ENCODE assay signal across 8 cellular contexts in genomic region chr17:7466644-7467341, GRCh38. TPM values are rescaled to one million over a fixed set of nuclear protein-coding genes. Genes with fewer than 3 reads are reported as not detected.
DNase-seq lines count a peak whose midpoint lies in the region; ATAC-seq and TF ChIP-seq lines count a peak whose summit lies in the region.

No MANE protein-coding gene starts in this region.

- H2AFZ ChIP-seq in fibroblast of lung (ENCODE audit: low read length): no peak overlapping the region
- no peak overlapping the region for H2AFZ ChIP-seq in osteoblast (ENCODE audit: low read length)

- no peaks in the 10 kb centered on the region for H4K20me1 ChIP-seq in fibroblast of lung (ENCODE audit: control insufficient read depth, extremely low read depth, insufficient read depth, low read length)
- peaks cover 45% of the 10 kb centered on the region for H4K20me1 ChIP-seq in osteoblast (ENCODE audit: insufficient read depth, low read length)

- DNase-seq in RWPE1 (ENCODE audit: low spot score) (no peak), fibroblast of lung (ENCODE audit: low read depth in 2 of 2) (peak; percentile 56 to 71), osteoblast (ENCODE audit: insufficient read length, low spot score, missing footprints) (peak; percentile 97), Caco-2 (no peak), T-helper 2 cell (no peak)

- no peaks in the 10 kb centered on the region for H3K27me3 Mint-ChIP-seq in Caco-2 (ENCODE audit: insufficient read depth, unreplicated experiment)

- BruUV-seq in Caco-2 (replicated peaks; lab: Mats Ljungman, UMichigan): no TSS peak

- POLR2A ChIA-PET in RWPE1 (lab: Yijun Ruan, JAX; ENCODE audit: low non-redundant PET) (interaction anchor here (0.6 kb wide), 2 partner anchors 29 to 99 kb away, joined by 3 to 4 read pairs; no protein-coding TSS in a partner anchor), Caco-2 (lab: Charles Lee) (no interaction called here)

- H3K4me2 ChIP-seq in fibroblast of lung (ENCODE audit: extremely low read depth, insufficient read depth, low read length) (peak overlapping the region; percentile 25), osteoblast (ENCODE audit: insufficient read depth, low read length) (peak overlapping the region; percentile 23)

- no peak for TF ChIP-seq CTCF in C4-2B (conservative IDR thresholded peaks at IDR 0.05)
- TF ChIP-seq CTCF in RWPE1 (conservative IDR thresholded peaks at IDR 0.05; ENCODE audit: low read depth): no peak
- no peak for TF ChIP-seq CTCF in fibroblast of lung (conservative IDR thresholded peaks at IDR 0.05 in 1 of 2, IDR thresholded peaks at IDR 0.05 in 1 of 2; ENCODE audit: low read depth in 1 of 2, low read length in 2 of 2)
- no peak for TF ChIP-seq CTCF in osteoblast (IDR thresholded peaks at IDR 0.05; ENCODE audit: extremely low read depth, low read depth, low read length)
- no peak for TF ChIP-seq CTCF in Caco-2 (IDR thresholded peaks at IDR 0.05; ENCODE audit: insufficient read depth in 1 of 2, low read depth in 1 of 2, low read length in 1 of 2, severe bottlenecking in 1 of 2, unreplicated experiment in 1 of 2)

- H3K4me1 Mint-ChIP-seq in Caco-2 (ENCODE audit: low read depth, unreplicated experiment): no peaks in the 10 kb centered on the region

- CTCF ChIA-PET in RWPE1 (lab: Yijun Ruan, JAX): no interaction called here
- CTCF ChIA-PET in Caco-2 (lab: Charles Lee): interaction anchor here (0.5 kb wide), 1 partner anchor 23 kb away, joined by 3 read pairs; no protein-coding TSS in a partner anchor

- H3K9me3 ChIP-seq in fibroblast of lung (ENCODE audit: control insufficient read depth, insufficient read depth, low read depth, low read length) (no peaks in the 10 kb centered on the region), osteoblast (ENCODE audit: low read depth, low read length) (no peaks in the 10 kb centered on the region), Caco-2 (no peaks in the 10 kb centered on the region)

- H3K4me1 ChIP-seq in fibroblast of lung (ENCODE audit: control insufficient read depth, extremely low read depth, insufficient read depth, low read length) (peaks cover 14% of the 10 kb centered on the region), osteoblast (ENCODE audit: insufficient read depth, low read length) (peaks cover 10% of the 10 kb centered on the region), Caco-2 (no peaks in the 10 kb centered on the region)

- no peak overlapping the region for H3K4me3 Mint-ChIP-seq in Caco-2 (ENCODE audit: unreplicated experiment)

- H3K36me3 Mint-ChIP-seq in Caco-2 (ENCODE audit: insufficient read depth, unreplicated experiment): peaks cover 28% of the 10 kb centered on the region

- H3K27ac Mint-ChIP-seq in Caco-2 (ENCODE audit: unreplicated experiment): no peak overlapping the region

- peak overlapping the region; percentile 16 for H3K9ac ChIP-seq in fibroblast of lung (ENCODE audit: insufficient read depth, low read length)

- H3K27ac ChIP-seq in C4-2B (peak overlapping the region; percentile 40), RWPE1 (peak overlapping the region; percentile 53), fibroblast of lung (ENCODE audit: insufficient read depth, low read length) (peak overlapping the region; percentile 68), osteoblast (ENCODE audit: low read depth, low read length) (peak overlapping the region; percentile 48)

- intact Hi-C loops in Caco-2 (cut with micrococcal nuclease; ENCODE audit: unreplicated experiment): no loop called here

- H3K79me2 ChIP-seq in fibroblast of lung (ENCODE audit: control insufficient read depth, insufficient read depth, low read length) (peaks cover 40% of the 10 kb centered on the region), osteoblast (ENCODE audit: insufficient read depth, low read length) (peaks cover 62% of the 10 kb centered on the region)

- H3K36me3 ChIP-seq in fibroblast of lung (ENCODE audit: control insufficient read depth, insufficient read depth, low read length): peaks cover 22% of the 10 kb centered on the region
- H3K36me3 ChIP-seq in osteoblast (ENCODE audit: insufficient read depth, low read length): peaks cover 30% of the 10 kb centered on the region
- H3K36me3 ChIP-seq in Caco-2 (ENCODE audit: control insufficient read depth, insufficient read depth, low read length): no peaks in the 10 kb centered on the region

- no peak overlapping the region for H3K4me3 ChIP-seq in fibroblast of lung (replicated peaks in 1 of 4; ENCODE audit: control extremely low read depth in 1 of 4, insufficient read depth in 1 of 4, low read depth in 3 of 4, low read length in 4 of 4)
- no peak overlapping the region for H3K4me3 ChIP-seq in osteoblast (ENCODE audit: insufficient read depth, low read length)
- no peak overlapping the region for H3K4me3 ChIP-seq in Caco-2 (ENCODE audit: low read depth, low read length)

- ATAC-seq in HG03521 (IDR thresholded peaks at IDR 0.05; ENCODE audit: unreplicated experiment) (no peak), HG03378 (IDR thresholded peaks at IDR 0.05; ENCODE audit: unreplicated experiment) (no peak)

- no peaks in the 10 kb centered on the region for H3K27me3 ChIP-seq in fibroblast of lung (ENCODE audit: control insufficient read depth, insufficient read depth, low read length)
- no peaks in the 10 kb centered on the region for H3K27me3 ChIP-seq in osteoblast (ENCODE audit: insufficient read depth, low read length)
- no peaks in the 10 kb centered on the region for H3K27me3 ChIP-seq in Caco-2 (replicated peaks; ENCODE audit: control insufficient read depth, insufficient read depth, low read length)

- no peaks in the 10 kb centered on the region for H3K9me3 Mint-ChIP-seq in Caco-2 (ENCODE audit: unreplicated experiment)

RNA-seq across cellular contexts. Expression of gene ZBTB4, which starts 12.6 kb away (rescaled TPM):
- total RNA-seq in fibroblast of lung (16.4 and 29.9 TPM in 2 replicates), osteoblast (36.2 and 36.5 TPM in 2 replicates), Caco-2 (2022) (15.5 and 16.5 TPM in 2 replicates)
- polyA plus RNA-seq in fibroblast of lung: 21.3 and 22.3 TPM in 2 replicates
- 37.4 and 43.3 TPM in 2 replicates for polyA plus RNA-seq in fibroblast of lung (2012)
- polyA minus RNA-seq in fibroblast of lung (ENCODE audit: low replicate concordance): 74.3 and 81.7 TPM in 2 replicates

RNA-seq across cellular contexts. Expression of gene SLC35G6, which starts 14.5 kb away (rescaled TPM):
- total RNA-seq in fibroblast of lung: not detected in 2 replicates
- polyA plus RNA-seq in fibroblast of lung: not detected in 2 replicates
- polyA plus RNA-seq in fibroblast of lung (2012): not detected in 2 replicates
- polyA minus RNA-seq in fibroblast of lung (ENCODE audit: low replicate concordance): not detected in 2 replicates
- not detected in 2 replicates for total RNA-seq in osteoblast
- total RNA-seq in Caco-2 (2022): not detected in 2 replicates

RNA-seq across cellular contexts. Expression of gene POLR2A, which starts 17.4 kb away (rescaled TPM):
- total RNA-seq in fibroblast of lung: 60.1 and 75.8 TPM in 2 replicates
- 6.8 and 7.1 TPM in 2 replicates for polyA plus RNA-seq in fibroblast of lung
- polyA plus RNA-seq in fibroblast of lung (2012): 56.0 and 62.6 TPM in 2 replicates
- 232 and 413 TPM in 2 replicates for polyA minus RNA-seq in fibroblast of lung (ENCODE audit: low replicate concordance)
- 95.9 and 101 TPM in 2 replicates for total RNA-seq in osteoblast
- total RNA-seq in Caco-2 (2022): 69.8 and 72.1 TPM in 2 replicates

RNA-seq across cellular contexts. Expression of gene CHRNB1, which starts 21.9 kb away (rescaled TPM):
- 5.6 and 12.2 TPM in 2 replicates for total RNA-seq in fibroblast of lung
- polyA plus RNA-seq in fibroblast of lung: 6.3 and 9.2 TPM in 2 replicates
- polyA plus RNA-seq in fibroblast of lung (2012): 4.4 and 7.1 TPM in 2 replicates
- 7.1 and 8.8 TPM in 2 replicates for polyA minus RNA-seq in fibroblast of lung (ENCODE audit: low replicate concordance)
- total RNA-seq in osteoblast: 5.3 and 5.4 TPM in 2 replicates
- 1.7 and 2.6 TPM in 2 replicates for total RNA-seq in Caco-2 (2022)

RNA-seq across cellular contexts. Expression of gene FGF11, which starts 27.5 kb away (rescaled TPM):
- 0.33 and 1.3 TPM in 2 replicates for total RNA-seq in fibroblast of lung
- polyA plus RNA-seq in fibroblast of lung: 0.43 and 0.87 TPM in 2 replicates
- polyA plus RNA-seq in fibroblast of lung (2012): 0.44 and 0.79 TPM in 2 replicates
- 0.43 and 5.0 TPM in 2 replicates for polyA minus RNA-seq in fibroblast of lung (ENCODE audit: low replicate concordance)
- 0.29 and 0.36 TPM in 2 replicates for total RNA-seq in osteoblast
- 0.91 and 1.3 TPM in 2 replicates for total RNA-seq in Caco-2 (2022)

Comparison
In these comparisons a context has a peak if more than half of its experiments do, and no peak if none do; other contexts are left out.
1. DNase-seq: peak in fibroblast of lung (2 of 2) and osteoblast (single experiment); none in RWPE1 (single experiment), Caco-2 (0 of 2) and T-helper 2 cell (0 of 5).
2. Peak in every context shown above with its lines, with median percentiles within 50 percentile points of each other: H3K27ac ChIP-seq.